In the genomic region with DNA sequence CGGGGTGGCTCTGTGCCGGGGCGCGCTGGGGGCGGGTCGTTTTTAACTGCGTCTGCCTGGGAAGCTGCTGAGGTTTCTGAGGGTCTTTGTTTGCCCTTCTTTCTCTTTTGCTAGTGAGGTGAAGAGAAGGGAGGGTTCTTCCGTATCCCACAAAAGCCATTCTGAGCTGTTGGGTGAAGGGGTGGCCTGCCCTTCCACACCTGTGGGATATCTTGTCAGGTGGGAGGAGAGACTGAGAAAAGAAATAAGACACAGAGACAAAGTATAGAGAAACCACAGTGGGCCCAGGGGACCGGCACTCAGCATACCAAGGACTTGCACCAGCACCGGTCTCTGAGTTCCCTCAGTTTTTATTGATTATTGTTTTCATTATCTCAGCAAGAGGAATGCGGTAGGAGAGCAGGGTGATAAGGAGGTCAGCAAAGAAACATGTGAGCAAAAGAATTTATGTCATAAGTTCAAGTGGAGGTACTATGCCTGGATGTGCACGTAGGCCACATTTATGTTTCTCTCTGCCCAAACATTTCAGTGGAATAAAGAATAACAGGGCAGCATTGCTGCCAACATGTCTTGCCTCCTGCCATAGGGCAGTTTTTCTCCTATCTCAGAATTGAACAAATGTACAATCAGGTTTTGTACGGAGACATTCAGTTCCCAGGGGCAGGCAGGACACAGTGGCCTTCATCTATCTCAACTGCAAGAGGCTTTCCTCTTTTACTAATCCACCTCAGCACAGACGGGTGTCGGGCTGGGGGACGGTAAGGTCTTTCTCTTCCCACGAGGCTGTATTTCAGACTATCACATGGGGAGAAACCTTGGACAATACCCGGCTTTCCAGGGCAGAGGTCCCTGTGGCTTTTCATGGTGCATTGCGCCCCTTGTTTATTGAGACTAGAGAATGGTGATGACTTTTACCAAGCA, we compare ENCODE assay signal across 8 cellular contexts. TPM values are rescaled to one million over a fixed set of nuclear protein-coding genes. Genes with fewer than 3 reads are reported as not detected.
DNase-seq lines count a peak whose midpoint lies in the region; ATAC-seq, FAIRE-seq and TF ChIP-seq lines count a peak whose summit lies in the region.

No MANE protein-coding gene starts in this region.

- peak overlapping the region; percentile 82 for H3K9ac ChIP-seq in NT2/D1 (ENCODE audit: insufficient read length, low read depth)
- H3K9ac ChIP-seq in endodermal cell (ENCODE audit: extremely low read depth, low read length, poor library complexity, severe bottlenecking): peak overlapping the region; percentile 97

- peak overlapping the region; percentile 75 for H3K4me3 Mint-ChIP-seq in endodermal cell
- peak overlapping the region; percentile 94 for H3K4me3 Mint-ChIP-seq in natural killer cell

- TF ChIP-seq CTCF in GM12864 (IDR thresholded peaks at IDR 0.05; ENCODE audit: low read depth, low read length, missing control alignments): no peak
- TF ChIP-seq CTCF in endodermal cell (conservative IDR thresholded peaks at IDR 0.05): no peak
- no peak for TF ChIP-seq CTCF in natural killer cell (IDR thresholded peaks at IDR 0.05)

- intact Hi-C loops in natural killer cell (cut with micrococcal nuclease): loop anchor here (1.0 kb wide), 3 partner anchors 48 to 81 kb away; partner anchors contain the start of genes ZNF672 and ZNF692

- H3K9me3 ChIP-seq in NT2/D1 (ENCODE audit: insufficient read depth, low read length) (peaks cover 15% of the 10 kb centered on the region; the same call in 1 of the 2 replicates), endodermal cell (ENCODE audit: control insufficient read depth, low read length) (no peaks in the 10 kb centered on the region)

- H3K4me1 Mint-ChIP-seq in endodermal cell (peaks cover 22% of the 10 kb centered on the region), natural killer cell (peaks cover 30 to 33% of the 10 kb centered on the region in 2 donors)

- 0 out of 2 replicates have a peak, but pooled peaks have one; percentile 28 for TF ChIP-seq POLR2A in H54 (IDR thresholded peaks at IDR 0.05; ENCODE audit: low read depth, low read length)

- H3K27ac Mint-ChIP-seq in endodermal cell (peak overlapping the region; percentile 99), natural killer cell (peak overlapping the region; percentile 92 to 93)

- no peaks in the 10 kb centered on the region for H3K4me1 ChIP-seq in NT2/D1 (ENCODE audit: insufficient read depth, insufficient read length)
- H3K4me1 ChIP-seq in endodermal cell (ENCODE audit: control insufficient read depth, insufficient read depth, low read length): no peaks in the 10 kb centered on the region

- peak overlapping the region; percentile 98 for H3K27ac ChIP-seq in endodermal cell (ENCODE audit: low read depth, low read length)

- DNase-seq in GM12864 (ENCODE audit: low read depth): no peak
- no peak for DNase-seq in H54 (ENCODE audit: insufficient read length, low spot score)
- DNase-seq in NT2/D1 (ENCODE audit: low read depth, low spot score): no peak
- DNase-seq in endodermal cell: peak; percentile 54
- no peak for DNase-seq in natural killer cell
- DNase-seq in NCI-H446 treated with DMSO at 0.1 percent for 48 hours (lab: John Stamatoyannopoulos, UW): no peak
- no peak for DNase-seq in islet precursor cell
- DNase-seq in NAMALWA (ENCODE audit: low spot score): no peak

- ATAC-seq in natural killer cell: peak in 1 of 3 donors; percentile 5

- H3K36me3 Mint-ChIP-seq in endodermal cell (ENCODE audit: low read depth): peaks cover 21% of the 10 kb centered on the region
- no peaks in the 10 kb centered on the region for H3K36me3 Mint-ChIP-seq in natural killer cell

- H3K27me3 Mint-ChIP-seq in endodermal cell (ENCODE audit: insufficient read depth) (no peaks in the 10 kb centered on the region), natural killer cell (ENCODE audit: low read depth in 2 of 2) (peaks cover 5 to 6% of the 10 kb centered on the region in 2 donors)

- H3K4me3 ChIP-seq in GM12864 (ENCODE audit: low read depth, low read length): peak overlapping the region; percentile 71
- peak overlapping the region; percentile 75 for H3K4me3 ChIP-seq in NT2/D1 (ENCODE audit: insufficient read length, low read depth)
- peak overlapping the region; percentile 90 for H3K4me3 ChIP-seq in endodermal cell (ENCODE audit: low read length)

- FAIRE-seq in H54 (lab: Jason Lieb, UNC): no peak

- H3K36me3 ChIP-seq in NT2/D1 (ENCODE audit: insufficient read depth, insufficient read length, low read length) (peaks cover 33% of the 10 kb centered on the region), endodermal cell (ENCODE audit: control insufficient read depth, insufficient read depth, low read length) (peaks cover 4% of the 10 kb centered on the region)

- WGBS in endodermal cell (ENCODE audit: insufficient coverage in 1 of 2, insufficient read length in 1 of 2), 2 experiments: 36 to 37% methylated on average over 9 to 19 of the region's 19 CpGs

- H3K9me3 Mint-ChIP-seq in endodermal cell (peaks cover 12% of the 10 kb centered on the region), natural killer cell (no peaks in the 10 kb centered on the region)

- H3K27me3 ChIP-seq in NT2/D1 (ENCODE audit: insufficient read depth, insufficient read length): no peaks in the 10 kb centered on the region
- H3K27me3 ChIP-seq in endodermal cell (ENCODE audit: control insufficient read depth, insufficient read depth, low read length, poor library complexity, severe bottlenecking): no peaks in the 10 kb centered on the region

RNA-seq across cellular contexts. Expression of gene PGBD2, which starts 1.0 kb away (rescaled TPM):
- total RNA-seq in endodermal cell (1 to 10 TPM; 4.8 to 7.5 TPM), natural killer cell (1 to 10 TPM; 3.1 to 9.2 (median 6.2) TPM)
- polyA plus RNA-seq in endodermal cell (2013, experiment 1 of 2): 6.7 TPM
- 5.4 TPM for polyA plus RNA-seq in endodermal cell (2013, experiment 2 of 2)

RNA-seq across cellular contexts. Expression of gene ZNF692, which starts 48.1 kb away (rescaled TPM):
- total RNA-seq in endodermal cell: 10 to 100 TPM; 47.6 to 50.3 TPM
- 79.3 TPM for polyA plus RNA-seq in endodermal cell (2013, experiment 1 of 2)
- 69.4 TPM for polyA plus RNA-seq in endodermal cell (2013, experiment 2 of 2)
- 10 to 100 TPM; 50.4 to 58.7 (median 52.3) TPM for total RNA-seq in natural killer cell
